Comparison of ENCODE assay signal across 21 cellular contexts in the genomic region with DNA sequence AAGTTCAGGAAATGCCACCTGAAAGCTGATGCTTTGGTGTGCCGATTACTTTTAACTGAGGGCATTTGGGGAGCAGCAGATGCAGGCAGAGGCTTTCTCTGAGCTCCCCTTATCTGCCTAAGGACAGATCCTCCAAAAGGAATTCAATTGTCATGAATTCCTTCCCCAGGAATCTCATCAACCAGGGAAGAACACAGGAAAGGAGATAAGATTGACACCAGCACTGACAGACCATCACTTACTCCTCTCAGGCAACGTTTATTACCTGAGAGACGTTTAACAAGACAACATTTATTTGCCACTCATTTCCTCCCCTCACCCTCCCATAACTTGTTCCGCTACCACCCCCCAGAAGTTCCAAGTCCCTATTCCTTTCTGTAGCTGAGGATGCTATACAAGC. TPM values are rescaled to one million over a fixed set of nuclear protein-coding genes. Genes with fewer than 3 reads are reported as not detected.
DNase-seq lines count a peak whose midpoint lies in the region; ATAC-seq and TF ChIP-seq lines count a peak whose summit lies in the region.
"Had no signal": no experiment of that assay in that cellular context is flagged by ENCODE, and none has a peak within 500 bp of the region (broad histone marks: within the 10 kb centered on the region; RNA-seq: fewer than 3 reads in every experiment).

No MANE protein-coding gene starts in this region.

- peaks cover 40% of the 10 kb centered on the region for H3K36me3 ChIP-seq in mesodermal cell (ENCODE audit: control insufficient read depth, insufficient read depth, low read length)
- H3K36me3 ChIP-seq in upper lobe of left lung: peaks cover 0 to 4% (median 0%) of the 10 kb centered on the region in 4 donors
- H3K36me3 ChIP-seq: BE2C had no signal

- no peak overlapping the region for H3K4me3 ChIP-seq in mesodermal cell (ENCODE audit: extremely low read depth, insufficient read depth, low read length, poor library complexity, severe bottlenecking)
- no peak overlapping the region for H3K4me3 ChIP-seq in upper lobe of left lung
- H3K4me3 ChIP-seq in coronary artery: no peak overlapping the region

- ATAC-seq in upper lobe of left lung (ENCODE audit: low FRiP score in 2 of 2): no peak
- ATAC-seq: HCT116 had no signal

- TF ChIP-seq EP300 in upper lobe of left lung (IDR thresholded peaks at IDR 0.05): no peak

- TF ChIP-seq CTCF in endothelial cell (IDR thresholded peaks at IDR 0.05; ENCODE audit: unreplicated experiment) (no peak), upper lobe of left lung (IDR thresholded peaks at IDR 0.05) (no peak), glutamatergic neuron (IDR thresholded peaks at IDR 0.05; ENCODE audit: partially characterized antibody, unreplicated experiment) (no peak), coronary artery (IDR thresholded peaks at IDR 0.05) (no peak)

- H3K9me3 Mint-ChIP-seq in endothelial cell (ENCODE audit: unreplicated experiment) (no peaks in the 10 kb centered on the region), glutamatergic neuron (ENCODE audit: unreplicated experiment) (peaks cover 6% of the 10 kb centered on the region)
- H3K9me3 Mint-ChIP-seq: CD4-positive, CD25-positive, alpha-beta regulatory T cell; CD8-positive, alpha-beta memory T cell; HFFc6 had no signal

- H3K9me3 ChIP-seq in mesodermal cell (ENCODE audit: control insufficient read depth, low read length) (peaks cover 5% of the 10 kb centered on the region), upper lobe of left lung (no peaks in the 10 kb centered on the region)
- H3K9me3 ChIP-seq: BE2C had no signal

- H3K27ac Mint-ChIP-seq in endothelial cell (ENCODE audit: unreplicated experiment) (peak overlapping the region; percentile 70), glutamatergic neuron (ENCODE audit: unreplicated experiment) (no peak overlapping the region)
- H3K27ac Mint-ChIP-seq: HFFc6 had no signal

- H3K4me1 Mint-ChIP-seq in endothelial cell (ENCODE audit: unreplicated experiment) (peaks cover 57% of the 10 kb centered on the region), glutamatergic neuron (ENCODE audit: low read depth, unreplicated experiment) (peaks cover 5% of the 10 kb centered on the region)
- H3K4me1 Mint-ChIP-seq: CD8-positive, alpha-beta memory T cell had no signal

- H3K27me3 Mint-ChIP-seq in endothelial cell (ENCODE audit: unreplicated experiment): peaks cover 12% of the 10 kb centered on the region
- no peaks in the 10 kb centered on the region for H3K27me3 Mint-ChIP-seq in glutamatergic neuron (ENCODE audit: unreplicated experiment)
- H3K27me3 Mint-ChIP-seq: CD4-positive, CD25-positive, alpha-beta regulatory T cell; CD8-positive, alpha-beta memory T cell had no signal

- no peaks in the 10 kb centered on the region for H3K27me3 ChIP-seq in upper lobe of left lung
- H3K27me3 ChIP-seq: BE2C had no signal

- peaks cover 27% of the 10 kb centered on the region for H3K4me1 ChIP-seq in mesodermal cell (ENCODE audit: control insufficient read depth, insufficient read depth, low read length, poor library complexity, severe bottlenecking)
- peaks cover 0 to under 1% (median 0%) of the 10 kb centered on the region in 4 donors for H3K4me1 ChIP-seq in upper lobe of left lung
- H3K4me1 ChIP-seq: BE2C had no signal

- H3K4me3 Mint-ChIP-seq in endothelial cell (ENCODE audit: unreplicated experiment) (no peak overlapping the region), glutamatergic neuron (ENCODE audit: unreplicated experiment) (no peak overlapping the region)
- H3K4me3 Mint-ChIP-seq: CD4-positive, CD25-positive, alpha-beta regulatory T cell; CD8-positive, alpha-beta memory T cell; HFFc6 had no signal

- DNase-seq in NCI-H226 (peak; percentile 61), endothelial cell (ENCODE audit: low spot score) (no peak), upper lobe of left lung (no peak), glutamatergic neuron (no peak), NCI-H82 treated with DMSO at 0.1 percent for 48 hours (lab: John Stamatoyannopoulos, UW; ENCODE audit: unreplicated experiment) (no peak), coronary artery (ENCODE audit: low spot score) (no peak)
- DNase-seq: ACHN; BE2C; C1 segment of cervical spinal cord; CD4-positive, CD25-positive, alpha-beta regulatory T cell; CD8-positive, alpha-beta memory T cell; COR-L47; DMS 273 treated with DMSO at 0.1 percent for 48 hours; DMS53; DND-41; EL; GOT3; H7; HFFc6 had no signal

- 9 to 65% methylated on average over 2 of the region's 4 CpGs for WGBS in mesodermal cell (ENCODE audit: insufficient coverage in 2 of 2), 2 experiments
- WGBS in upper lobe of left lung, 2 donors: 59 to 66% methylated on average over 4 of the region's 4 CpGs

- no peak for TF ChIP-seq POLR2A in upper lobe of left lung (IDR thresholded peaks at IDR 0.05)

- H3K27ac ChIP-seq in mesodermal cell (ENCODE audit: low read depth, low read length, severe bottlenecking) (peak overlapping the region; percentile 33), upper lobe of left lung (no peak overlapping the region), coronary artery (no peak overlapping the region)

- H3K36me3 Mint-ChIP-seq in endothelial cell (ENCODE audit: low read depth, unreplicated experiment) (peaks cover 8% of the 10 kb centered on the region), glutamatergic neuron (ENCODE audit: unreplicated experiment) (no peaks in the 10 kb centered on the region)

RNA-seq across cellular contexts. Expression of a gene that starts 17.6 kb away (rescaled TPM):
- 11.7 TPM for total RNA-seq in endothelial cell (ENCODE audit: unreplicated experiment)
- 8.1 TPM for polyA plus RNA-seq in mesodermal cell (2013, experiment 1 of 2)
- polyA plus RNA-seq in mesodermal cell (2013, experiment 2 of 2): 4.8 TPM
- total RNA-seq in upper lobe of left lung: 10 to 100 TPM in 2 of 6 donors, 1 to 10 TPM in 3, not detected in 1; 4.7 to 38.8 (median 5.8) TPM
- total RNA-seq in glutamatergic neuron (ENCODE audit: unreplicated experiment): 13.1 TPM
- polyA plus RNA-seq: CD8-positive, alpha-beta memory T cell had no signal
